In genomic region chr14:44937547-44937946, GRCh38 we compare ENCODE assay signal across 38 cellular contexts.
"Had no signal": no experiment of that assay in that cellular context is flagged by ENCODE, and none has a peak within 500 bp of the region (broad histone marks: within the 10 kb centered on the region; RNA-seq: fewer than 3 reads in every experiment).

No MANE protein-coding gene starts in this region.

- H3K27me3 ChIP-seq: ascending aorta, body of pancreas, brain microvascular endothelial cell, breast epithelium, cardiac muscle cell had no signal

- H3K27me3 Mint-ChIP-seq: activated naive CD4-positive, alpha-beta T cell treated with anti-CD3 and anti-CD28 coated beads, Interleukin-2, amount 10 ng/mL, durations not matched to agents 7 days and 5 days; activated naive CD4-positive, alpha-beta T cell treated with anti-CD3 and anti-CD28 coated beads, Interleukin-2, amount 50 U/mL, for 24 hours; activated naive CD8-positive, alpha-beta T cell treated with anti-CD3 and anti-CD28 coated beads, Interleukin-2, amount 10 ng/mL, durations not matched to agents 7 days and 5 days; activated naive CD8-positive, alpha-beta T cell treated with anti-CD3 and anti-CD28 coated beads, Interleukin-2, amount 50 U/mL, for 24 hours; activated T-cell treated with anti-CD3 and anti-CD28 coated beads, Interleukin-2, amount 50 U/mL, for 24 hours; activated T-helper 17 cell treated with anti-CD3 and anti-CD28 coated beads, Interleukin-2, amount 50 U/mL, for 72 hours; brain; central memory CD8-positive, alpha-beta T cell had no signal

- FAIRE-seq: astrocyte, bronchial epithelial cell had no signal

- H3K27ac ChIP-seq: ascending aorta, body of pancreas, brain microvascular endothelial cell, breast epithelium, cardiac muscle cell had no signal

- H3K9me3 ChIP-seq: ascending aorta, body of pancreas, breast epithelium had no signal

- ATAC-seq: activated naive CD4-positive, alpha-beta T cell treated with anti-CD3 and anti-CD28 coated beads, Interleukin-2, amount 50 U/mL, for 72 hours; activated naive CD8-positive, alpha-beta T cell treated with anti-CD3 and anti-CD28 coated beads, Interleukin-2, amount 50 U/mL, for 24 hours; activated T-cell treated with anti-CD3 and anti-CD28 coated beads, Interleukin-2, amount 50 U/mL, for 4 hours; activated T-cell treated with anti-CD3 and anti-CD28 coated beads, Interleukin-2, amount 50 U/mL, for 72 hours; activated T-helper 17 cell treated with anti-CD3 and anti-CD28 coated beads, Interleukin-2, amount 50 U/mL, for 72 hours; body of pancreas had no signal

- H3K27ac Mint-ChIP-seq: activated naive CD4-positive, alpha-beta T cell treated with anti-CD3 and anti-CD28 coated beads for 36 hours; activated naive CD4-positive, alpha-beta T cell treated with anti-CD3 and anti-CD28 coated beads, Interleukin-2, amount 10 ng/mL, durations not matched to agents 7 days and 5 days; activated naive CD4-positive, alpha-beta T cell treated with anti-CD3 and anti-CD28 coated beads, Interleukin-2, amount 50 U/mL, for 72 hours; activated naive CD8-positive, alpha-beta T cell treated with anti-CD3 and anti-CD28 coated beads, Interleukin-2, amount 10 ng/mL, durations not matched to agents 7 days and 5 days; activated naive CD8-positive, alpha-beta T cell treated with anti-CD3 and anti-CD28 coated beads, Interleukin-2, amount 50 U/mL, for 24 hours; activated T-cell treated with anti-CD3 and anti-CD28 coated beads, Interleukin-2, amount 50 U/mL, for 24 hours; activated T-cell treated with anti-CD3 and anti-CD28 coated beads, Interleukin-2, amount 50 U/mL, for 72 hours; activated T-helper 1 cell treated with anti-CD3 and anti-CD28 coated beads, Interleukin-12 subunit alpha, Interleukin-12 subunit beta, Interleukin-2, Interleukin-4 antibody, amounts not matched to agents 30 ng/mL and 10 ng/mL and 1 ng/mL, durations not matched to agents 14 hours and 24 hours and 36 hours; activated T-helper 17 cell treated with anti-CD3 and anti-CD28 coated beads, Interleukin-2, amount 50 U/mL, for 72 hours; activated T-helper 2 cell treated with anti-CD3 and anti-CD28 coated beads, Interferon-gamma antibody, Interleukin-2, Interleukin-4, amounts not matched to agents 10 μg/mL and 5 μg/mL and 100 μg/mL, durations not matched to agents 14 hours and 24 hours and 36 hours; brain had no signal

- H3K4me1 ChIP-seq: ascending aorta, body of pancreas, breast epithelium had no signal

- DNase-seq: activated effector memory CD4-positive, alpha-beta T cell treated with anti-CD3 and anti-CD28 coated beads, Interleukin-2, amount 50 U/mL, for 16 hours; activated effector memory CD4-positive, alpha-beta T cell treated with Interleukin-2 at 50 U/mL for 16 hours; activated gamma-delta T cell; activated gamma-delta T cell treated with Interleukin-2 at 50 U/mL for 16 hours; activated naive CD4-positive, alpha-beta T cell; activated naive CD4-positive, alpha-beta T cell treated with anti-CD3 and anti-CD28 coated beads for 36 hours; activated naive CD4-positive, alpha-beta T cell treated with anti-CD3 and anti-CD28 coated beads, Interleukin-2, amount 10 ng/mL, durations not matched to agents 7 days and 5 days; activated naive CD4-positive, alpha-beta T cell treated with anti-CD3 and anti-CD28 coated beads, Interleukin-2, amount 50 U/mL, for 16 hours; activated naive CD4-positive, alpha-beta T cell treated with Interleukin-2 at 50 U/mL for 16 hours; activated naive CD8-positive, alpha-beta T cell treated with anti-CD3 and anti-CD28 coated beads, Interleukin-2, amount 10 ng/mL, durations not matched to agents 7 days and 5 days; activated naive CD8-positive, alpha-beta T cell treated with anti-CD3 and anti-CD28 coated beads, Interleukin-2, amount 50 U/mL, for 24 hours; activated T-cell treated with anti-CD3 and anti-CD28 coated beads for 4 hours; activated T-cell treated with anti-CD3 and anti-CD28 coated beads, Interleukin-2, amount 50 U/mL, for 1 hour; activated T-cell treated with anti-CD3 and anti-CD28 coated beads, Interleukin-2, amount 50 U/mL, for 24 hours; activated T-cell treated with anti-CD3 and anti-CD28 coated beads, Interleukin-2, amount 50 U/mL, for 4 hours; activated T-cell treated with anti-CD3 and anti-CD28 coated beads, Interleukin-2, amount 50 U/mL, for 48 hours; activated T-cell treated with anti-CD3 and anti-CD28 coated beads, Interleukin-2, amount 50 U/mL, for 72 hours; amniotic stem cell; amygdala; anterior cingulate cortex; aorta; body of pancreas; brain microvascular endothelial cell; caudate nucleus; central memory CD4-positive, alpha-beta T cell; cerebellar nuclear complex had no signal

- H3K9me3 Mint-ChIP-seq: activated naive CD4-positive, alpha-beta T cell treated with anti-CD3 and anti-CD28 coated beads, Interleukin-2, amount 50 U/mL, for 24 hours; activated T-helper 17 cell treated with anti-CD3 and anti-CD28 coated beads, Interleukin-2, amount 50 U/mL, for 72 hours; central memory CD8-positive, alpha-beta T cell had no signal

- H3K4me3 ChIP-seq: ascending aorta, body of pancreas, breast epithelium, cardiac muscle cell had no signal

- H3K4me3 Mint-ChIP-seq: activated naive CD4-positive, alpha-beta T cell treated with anti-CD3 and anti-CD28 coated beads for 36 hours; activated naive CD4-positive, alpha-beta T cell treated with anti-CD3 and anti-CD28 coated beads, Interleukin-2, amount 10 ng/mL, durations not matched to agents 7 days and 5 days; activated naive CD4-positive, alpha-beta T cell treated with anti-CD3 and anti-CD28 coated beads, Interleukin-2, amount 50 U/mL, for 24 hours; activated naive CD8-positive, alpha-beta T cell treated with anti-CD3 and anti-CD28 coated beads, Interleukin-2, amount 10 ng/mL, durations not matched to agents 7 days and 5 days; activated naive CD8-positive, alpha-beta T cell treated with anti-CD3 and anti-CD28 coated beads, Interleukin-2, amount 50 U/mL, for 24 hours; activated T-cell treated with anti-CD3 and anti-CD28 coated beads, Interleukin-2, amount 50 U/mL, for 24 hours; activated T-cell treated with anti-CD3 and anti-CD28 coated beads, Interleukin-2, amount 50 U/mL, for 4 hours; activated T-cell treated with anti-CD3 and anti-CD28 coated beads, Interleukin-2, amount 50 U/mL, for 72 hours; activated T-helper 1 cell treated with anti-CD3 and anti-CD28 coated beads, Interleukin-12 subunit alpha, Interleukin-12 subunit beta, Interleukin-2, Interleukin-4 antibody, amounts not matched to agents 30 ng/mL and 10 ng/mL and 1 ng/mL, durations not matched to agents 14 hours and 24 hours and 36 hours; activated T-helper 17 cell treated with anti-CD3 and anti-CD28 coated beads, Interleukin-2, amount 50 U/mL, for 72 hours; brain; central memory CD8-positive, alpha-beta T cell had no signal

- H3K36me3 ChIP-seq: brain microvascular endothelial cell, cardiac muscle cell had no signal
